ENCODE assay signal across 1 cellular context in the genomic region with DNA sequence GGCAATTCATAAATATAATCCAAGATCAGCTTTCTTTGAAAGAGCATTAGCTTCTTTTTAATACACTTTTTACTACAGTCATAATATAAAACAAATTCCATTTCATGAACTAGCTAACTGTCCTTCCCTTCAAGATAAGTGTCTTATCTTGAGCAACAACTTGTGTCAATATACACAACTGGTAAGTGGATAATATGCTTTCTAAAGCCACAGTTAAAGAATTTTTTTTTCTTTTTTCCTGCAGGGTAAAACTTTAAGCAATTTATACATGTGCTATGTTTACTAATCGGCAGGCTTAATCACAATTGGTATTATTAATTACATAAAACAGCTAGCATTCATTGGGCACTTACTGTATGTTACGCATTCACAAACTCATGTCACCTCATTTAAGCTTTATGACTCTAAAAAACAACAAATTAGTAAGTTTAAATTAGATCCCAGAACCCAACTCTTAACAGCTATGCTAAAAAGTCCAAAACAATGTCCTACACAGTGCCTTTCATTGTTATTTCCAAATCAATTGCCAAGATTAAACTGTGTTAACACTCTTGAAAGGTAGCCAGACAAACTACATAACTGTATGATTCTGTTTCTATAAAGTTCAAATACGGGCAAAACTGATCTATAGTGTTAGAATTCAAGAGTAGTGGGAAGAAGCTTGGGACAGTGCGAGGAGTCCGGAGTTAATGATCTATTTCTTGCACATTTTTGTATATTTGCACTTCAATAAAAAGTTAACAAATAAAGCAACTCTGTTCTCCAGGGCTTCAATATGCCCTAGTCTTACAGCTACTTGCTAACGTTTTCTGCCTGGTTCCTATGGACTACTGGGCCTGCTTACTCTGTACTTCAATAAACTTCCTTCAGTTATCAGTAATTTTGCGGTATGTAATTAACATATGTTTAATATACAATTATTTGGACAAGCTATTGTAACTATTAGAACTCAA.
TF ChIP-seq lines count a peak whose summit lies in the region.

No MANE protein-coding gene starts in this region.

TF ChIP-seq in GM12878, 131 proteins besides CTCF, POLR2A, EP300 and RAD21:
- TF ChIP-seq EZH2 (IDR thresholded peaks at IDR 0.05; ENCODE audit: borderline replicate concordance, control insufficient read depth, low read depth, low read length), result no peak
- no peak for TF ChIP-seq MEF2A (IDR thresholded peaks at IDR 0.05; ENCODE audit: insufficient read depth, low read depth, low read length)
- no peak for TF ChIP-seq SP1 (IDR thresholded peaks at IDR 0.05; ENCODE audit: low read depth, low read length)
- TF ChIP-seq SIX5 (IDR thresholded peaks at IDR 0.05; ENCODE audit: low read depth, low read length, severe bottlenecking), result no peak
- no peak for TF ChIP-seq NFIC (IDR thresholded peaks at IDR 0.05; ENCODE audit: low read depth, low read length)
- TF ChIP-seq ESRRA (IDR thresholded peaks at IDR 0.05; ENCODE audit: low read length), result no peak
- no peak for TF ChIP-seq LARP7 (IDR thresholded peaks at IDR 0.05)
- TF ChIP-seq MXI1 (IDR thresholded peaks at IDR 0.05; ENCODE audit: low read depth, low read length), result no peak
- no peak for TF ChIP-seq ZNF217 (IDR thresholded peaks at IDR 0.05)
- TF ChIP-seq MYB (IDR thresholded peaks at IDR 0.05; ENCODE audit: borderline replicate concordance, low read depth, low read length), result no peak
- TF ChIP-seq, protein P1, sequence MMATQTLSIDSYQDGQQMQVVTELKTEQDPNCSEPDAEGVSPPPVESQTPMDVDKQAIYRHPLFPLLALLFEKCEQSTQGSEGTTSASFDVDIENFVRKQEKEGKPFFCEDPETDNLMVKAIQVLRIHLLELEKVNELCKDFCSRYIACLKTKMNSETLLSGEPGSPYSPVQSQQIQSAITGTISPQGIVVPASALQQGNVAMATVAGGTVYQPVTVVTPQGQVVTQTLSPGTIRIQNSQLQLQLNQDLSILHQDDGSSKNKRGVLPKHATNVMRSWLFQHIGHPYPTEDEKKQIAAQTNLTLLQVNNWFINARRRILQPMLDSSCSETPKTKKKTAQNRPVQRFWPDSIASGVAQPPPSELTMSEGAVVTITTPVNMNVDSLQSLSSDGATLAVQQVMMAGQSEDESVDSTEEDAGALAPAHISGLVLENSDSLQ (IDR thresholded peaks at IDR 0.05), result no peak
- no peak for TF ChIP-seq CREM (IDR thresholded peaks at IDR 0.05; ENCODE audit: low read depth)
- no peak for TF ChIP-seq STAT1 (conservative IDR thresholded peaks at IDR 0.05)
- no peak for TF ChIP-seq SMARCA5 (IDR thresholded peaks at IDR 0.05)
- TF ChIP-seq SRF (IDR thresholded peaks at IDR 0.05; ENCODE audit: low read depth in 2 of 2, low read length in 2 of 2), result no peak
- no peak for TF ChIP-seq YBX1 (IDR thresholded peaks at IDR 0.05)
- TF ChIP-seq TBL1XR1 (IDR thresholded peaks at IDR 0.05; ENCODE audit: low read depth, low read length), result no peak
- TF ChIP-seq HDGF (IDR thresholded peaks at IDR 0.05), result no peak
TF ChIP-seq in GM12878: peak in this region for 0.
